ENCODE assay signal across 8 cellular contexts in the genomic region with DNA sequence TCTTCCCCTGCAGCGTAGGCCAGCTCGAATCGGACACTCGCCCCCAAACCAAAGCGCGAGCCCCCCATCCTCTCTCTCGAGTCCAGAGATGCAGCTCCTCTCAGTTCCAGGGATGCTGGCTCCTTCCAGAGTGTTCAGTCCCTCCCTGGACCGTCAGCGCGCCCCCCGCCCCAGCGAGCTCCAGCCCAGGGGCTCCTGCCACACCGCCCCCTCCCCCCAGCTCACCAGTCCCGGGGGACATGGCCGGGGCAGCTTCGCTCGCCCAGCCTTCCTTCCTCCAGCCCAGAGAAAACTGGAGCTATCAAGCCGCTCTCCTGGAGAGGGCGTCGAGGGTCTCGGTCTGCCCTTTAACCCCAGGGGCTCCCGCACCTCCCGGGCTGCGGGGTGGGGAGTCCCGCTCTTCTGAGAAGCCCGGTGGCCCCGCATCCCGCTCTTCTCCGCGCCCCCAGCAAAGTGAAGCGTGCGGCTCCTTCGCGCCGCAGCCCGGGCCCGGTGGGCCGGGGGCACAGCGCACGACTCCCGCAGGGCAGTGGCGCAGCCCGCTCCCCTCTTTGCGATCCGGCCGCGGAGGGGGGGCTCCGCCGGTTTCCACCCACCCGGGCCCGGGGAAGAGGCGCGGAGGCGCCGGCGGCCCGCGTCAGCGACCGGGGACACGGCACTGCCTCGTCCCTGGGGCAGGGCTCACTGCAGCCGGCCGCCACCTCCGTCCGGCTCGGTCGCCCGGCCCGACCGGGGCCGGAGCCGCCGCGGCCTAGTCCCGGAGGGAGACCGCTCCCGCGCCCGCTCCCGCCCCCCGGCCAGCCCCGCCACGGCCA. TPM values are rescaled to one million over a fixed set of nuclear protein-coding genes. Genes with fewer than 3 reads are reported as not detected.
DNase-seq lines count a peak whose midpoint lies in the region; ATAC-seq, FAIRE-seq and TF ChIP-seq lines count a peak whose summit lies in the region.

No MANE protein-coding gene starts in this region.

- H3K36me3 ChIP-seq in SK-N-SH (replicated peaks in 1 of 2; ENCODE audit: control insufficient read depth in 1 of 2, insufficient read depth in 2 of 2, low read length in 1 of 2) (peaks cover 17 to 28% of the 10 kb centered on the region in 2 experiments), astrocyte (ENCODE audit: insufficient read depth, low read length) (peaks cover 15% of the 10 kb centered on the region), iPS DF 6.9 (ENCODE audit: control insufficient read depth, insufficient read depth, low read length) (no peaks in the 10 kb centered on the region), gastrocnemius medialis (peaks cover 0 to 27% of the 10 kb centered on the region in 2 donors)

- H3K4me1 ChIP-seq in SK-N-SH (ENCODE audit: control insufficient read depth in 1 of 2, insufficient read depth in 2 of 2, low read depth in 1 of 2, low read length in 1 of 2) (peaks cover 8 to 11% of the 10 kb centered on the region in 2 experiments; a peak in 3 of 4 replicates), astrocyte (ENCODE audit: insufficient read depth, low read length) (peaks cover 5% of the 10 kb centered on the region), iPS DF 6.9 (ENCODE audit: control insufficient read depth, insufficient read depth, low read length) (no peaks in the 10 kb centered on the region), gastrocnemius medialis (peaks cover 0 to 15% of the 10 kb centered on the region in 2 donors)

- TF ChIP-seq EP300 in SK-N-SH (IDR thresholded peaks at IDR 0.05; ENCODE audit: borderline replicate concordance in 1 of 2, low read depth in 1 of 2, low read length in 1 of 2) = no peak

- intact Hi-C loops in gastrocnemius medialis (cut with DNase I; ENCODE audit: low total_unique reads) = loop anchor here (1.0 to 5.0 kb wide), 3 partner anchors 41 to 269 kb away; partner anchors contain the start of gene MAP3K1

- H3K4me3 ChIP-seq in AG04449 (ENCODE audit: low read depth, low read length) (peak overlapping the region; percentile 72), SK-N-SH (ENCODE audit: low read depth in 2 of 2, low read length in 1 of 2) (peak overlapping the region; percentile 89 to 94), astrocyte (ENCODE audit: insufficient read depth, low read depth, low read length) (peak overlapping the region; percentile 85), iPS DF 6.9 (ENCODE audit: low read length) (peak overlapping the region; percentile 99), gastrocnemius medialis (peak overlapping the region; percentile 62 to 90 (median 78))

- H3K4me1 Mint-ChIP-seq in astrocyte (ENCODE audit: low read depth, unreplicated experiment) = peaks cover 4% of the 10 kb centered on the region

- 0% methylated on average over 14 of the region's 84 CpGs for WGBS in SK-N-SH (ENCODE audit: low lambda C conversion rate)
- WGBS in iPS DF 6.9 (ENCODE audit: insufficient coverage, insufficient read length) = no CpG with 5 or more reads among the region's 84 CpGs

- H3K9me3 Mint-ChIP-seq in astrocyte (ENCODE audit: unreplicated experiment) = no peaks in the 10 kb centered on the region

- H3K9me3 ChIP-seq in SK-N-SH (no peaks in the 10 kb centered on the region), astrocyte (ENCODE audit: insufficient read depth, low read depth, low read length) (no peaks in the 10 kb centered on the region), iPS DF 6.9 (ENCODE audit: control insufficient read depth, insufficient read depth, low read length) (no peaks in the 10 kb centered on the region), gastrocnemius medialis (no peaks in the 10 kb centered on the region)

- H3K9ac ChIP-seq in SK-N-SH = peak overlapping the region; percentile 84
- H3K9ac ChIP-seq in astrocyte (ENCODE audit: low read length) = peak overlapping the region; percentile 89

- no peak for FAIRE-seq in astrocyte (lab: Jason Lieb, UNC)

- no peaks in the 10 kb centered on the region for H3K9me2 ChIP-seq in SK-N-SH

- H3K4me2 ChIP-seq in SK-N-SH (peak overlapping the region; percentile 95), astrocyte (ENCODE audit: low read length) (peak overlapping the region; percentile 98)

- ATAC-seq in GM18861 (IDR thresholded peaks at IDR 0.05; ENCODE audit: unreplicated experiment) (peak; percentile 37), HG03064 (IDR thresholded peaks at IDR 0.05; ENCODE audit: low read depth, unreplicated experiment) (peak; percentile 50), gastrocnemius medialis (peak; percentile 57 to 67)

- peak overlapping the region; percentile 97 for H3K4me3 Mint-ChIP-seq in astrocyte (ENCODE audit: unreplicated experiment)

- H3F3A ChIP-seq in SK-N-SH (replicated peaks; ENCODE audit: insufficient read depth) = peaks cover 4% of the 10 kb centered on the region

- TF ChIP-seq RAD21 in SK-N-SH (IDR thresholded peaks at IDR 0.05; ENCODE audit: low read length) = no peak

- H3K27ac Mint-ChIP-seq in astrocyte (ENCODE audit: unreplicated experiment) = peak overlapping the region; percentile 91

- TF ChIP-seq CTCF in AG04449 (IDR thresholded peaks at IDR 0.05; ENCODE audit: insufficient read depth, low read length, missing control alignments) (no peak), SK-N-SH (IDR thresholded peaks at IDR 0.05) (no peak), astrocyte (IDR thresholded peaks at IDR 0.05; ENCODE audit: insufficient read depth, low read depth, low read length) (no peak), gastrocnemius medialis (IDR thresholded peaks at IDR 0.05 in 4 of 5, conservative IDR thresholded peaks at IDR 0.05 in 1 of 5) (no peak)

- CTCF ChIA-PET in AG04449 (lab: Yijun Ruan, JAX) = interaction anchor here (0.7 to 2.3 kb wide), 6 partner anchors 9 to 272 kb away, joined by 3 to 7 read pairs (median 4); no protein-coding TSS in a partner anchor
- CTCF ChIA-PET in SK-N-SH (lab: Yijun Ruan, JAX) = interaction anchor here (0.8 to 1.5 kb wide), 6 partner anchors 9 to 681 kb away, joined by 3 to 4 read pairs (median 4); no protein-coding TSS in a partner anchor

- peaks cover 3% of the 10 kb centered on the region for H3K27me3 Mint-ChIP-seq in astrocyte (ENCODE audit: low read depth, unreplicated experiment)

- peaks cover 18% of the 10 kb centered on the region for H4K20me1 ChIP-seq in SK-N-SH (ENCODE audit: insufficient read depth)
- peaks cover 28% of the 10 kb centered on the region for H4K20me1 ChIP-seq in astrocyte (ENCODE audit: insufficient read depth, low read length)

- H3K27ac ChIP-seq in SK-N-SH (ENCODE audit: low read depth in 2 of 2, low read length in 1 of 2) (peak overlapping the region; percentile 60 to 86; a peak in 3 of 4 replicates), astrocyte (ENCODE audit: low read depth, low read length) (peak overlapping the region; percentile 63), iPS DF 6.9 (ENCODE audit: low read length) (no peak overlapping the region), gastrocnemius medialis (peak overlapping the region; percentile 68 to 83 (median 78))

- POLR2A ChIA-PET in AG04449 (lab: Yijun Ruan, JAX) = interaction anchor here (0.8 to 1.7 kb wide), 4 partner anchors 42 to 1171 kb away, joined by 3 to 10 read pairs (median 6); partner anchors contain the start of genes GPBP1 and SETD9
- POLR2A ChIA-PET in SK-N-SH (lab: Yijun Ruan, JAX) = interaction anchor here (0.6 to 1.4 kb wide), 7 partner anchors 9 to 681 kb away, joined by 3 to 14 read pairs (median 4); partner anchors contain the start of gene SETD9

- DNase-seq in AG04449 (ENCODE audit: low read depth, low spot score) = no peak
- DNase-seq in SK-N-SH = peak; percentile 82
- DNase-seq in astrocyte (ENCODE audit: low read depth) = no peak
- DNase-seq in iPS DF 6.9 (ENCODE audit: low read depth, low spot score) = no peak
- DNase-seq in gastrocnemius medialis = no peak
- no peak for DNase-seq in SIG-M5 treated with dmso at 0.1 percent for 504 hours (lab: John Stamatoyannopoulos, UW; ENCODE audit: unreplicated experiment)

- H2AFZ ChIP-seq in SK-N-SH (ENCODE audit: low read depth) (peak overlapping the region; percentile 39; the same call in 1 of the 2 replicates), astrocyte (ENCODE audit: low read depth, low read length) (peak overlapping the region; percentile 74)

- in situ Hi-C loops in gastrocnemius medialis (cut with MboI; ENCODE audit: low sequenced_read_pairs in 4 of 4) = no loop called here

- H3K79me2 ChIP-seq in SK-N-SH (ENCODE audit: insufficient read depth) = peaks cover 48% of the 10 kb centered on the region
- peaks cover 46% of the 10 kb centered on the region for H3K79me2 ChIP-seq in astrocyte (ENCODE audit: insufficient read depth, low read length)

- no peak for TF ChIP-seq POLR2A in gastrocnemius medialis (IDR thresholded peaks at IDR 0.05)

- H3K36me3 Mint-ChIP-seq in astrocyte (ENCODE audit: low read depth, unreplicated experiment) = no peaks in the 10 kb centered on the region

- H3K27me3 ChIP-seq in SK-N-SH (ENCODE audit: insufficient read depth) = no peaks in the 10 kb centered on the region
- H3K27me3 ChIP-seq in astrocyte (ENCODE audit: insufficient read depth, low read length) = no peaks in the 10 kb centered on the region
- H3K27me3 ChIP-seq in iPS DF 6.9 (ENCODE audit: control insufficient read depth, insufficient read depth, low read length) = no peaks in the 10 kb centered on the region
- H3K27me3 ChIP-seq in gastrocnemius medialis = no peaks in the 10 kb centered on the region

TF ChIP-seq in SK-N-SH, 30 proteins besides CTCF, POLR2A, EP300 and RAD21 (continues in another document):
- TF ChIP-seq GABPA (IDR thresholded peaks at IDR 0.05; ENCODE audit: low read depth) (no peak), RFX5 (IDR thresholded peaks at IDR 0.05; ENCODE audit: low read length) (no peak), IRF3 (IDR thresholded peaks at IDR 0.05; ENCODE audit: low read depth, low read length) (no peak), EZH2phosphoT487 (IDR thresholded peaks at IDR 0.05; ENCODE audit: borderline replicate concordance, low read depth) (no peak), CHD2 (IDR thresholded peaks at IDR 0.05; ENCODE audit: low read length, partially characterized antibody) (no peak)

RNA-seq across cellular contexts. Expression of gene MIER3, which starts 0.6 kb away (rescaled TPM):
- 3.8 and 5.9 TPM in 2 replicates for polyA plus RNA-seq in SK-N-SH (2012; rRNA removed)
- 3.8 and 4.1 TPM in 2 replicates for polyA plus RNA-seq in SK-N-SH (2012; cell fraction: cytosol; rRNA removed)
- 6.2 and 15.7 TPM in 2 replicates for polyA plus RNA-seq in SK-N-SH (2012; cell fraction: nucleus; rRNA removed)
- total RNA-seq in astrocyte (29.7 and 30.0 TPM in 2 replicates), gastrocnemius medialis (10 to 100 TPM; 12.2 to 33.4 (median 20.4) TPM)

RNA-seq across cellular contexts. Expression of gene SETD9, which starts 41.9 kb away (rescaled TPM):
- polyA plus RNA-seq in SK-N-SH (2012; rRNA removed) = 12.2 and 16.8 TPM in 2 replicates
- 20.5 and 20.7 TPM in 2 replicates for polyA plus RNA-seq in SK-N-SH (2012; cell fraction: cytosol; rRNA removed)
- 2.4 and 7.7 TPM in 2 replicates for polyA plus RNA-seq in SK-N-SH (2012; cell fraction: nucleus; rRNA removed)
- 9.7 and 12.2 TPM in 2 replicates for total RNA-seq in astrocyte
- total RNA-seq in gastrocnemius medialis = 10 to 100 TPM in 3 of 4 donors, 1 to 10 TPM in 1; 7.0 to 29.1 (median 13.9) TPM
